ENCODE assay signal across 8 cellular contexts in genomic region chr15:48352474-48353072, GRCh38. TPM values are rescaled to one million over a fixed set of nuclear protein-coding genes. Genes with fewer than 3 reads are reported as not detected.
A peak's percentile ranks its signal among the peaks of the same experiment; 100 is the strongest.
DNase-seq lines count a peak whose midpoint lies in the region; ATAC-seq, FAIRE-seq and TF ChIP-seq lines count a peak whose summit lies in the region.

No MANE protein-coding gene starts in this region.

- CTCF ChIA-PET in PC-3 (lab: Charles Lee): interaction anchor here (0.5 to 1.0 kb wide), 7 partner anchors 23 to 1793 kb away, joined by 3 to 8 read pairs (median 3); no protein-coding TSS in a partner anchor

- H3K4me3 ChIP-seq in PC-3 (ENCODE audit: low read length) (no peak overlapping the region), foreskin fibroblast (ENCODE audit: low read depth in 1 of 2, low read length in 2 of 2) (no peak overlapping the region), pancreas (no peak overlapping the region)

- H3K9me3 ChIP-seq in PC-3 (ENCODE audit: low read length) (no peaks in the 10 kb centered on the region), pancreas (no peaks in the 10 kb centered on the region)

- H3K27me3 ChIP-seq in PC-3 (ENCODE audit: low read length) (no peaks in the 10 kb centered on the region), pancreas (no peaks in the 10 kb centered on the region)

- ATAC-seq in GM21367 (IDR thresholded peaks at IDR 0.05; ENCODE audit: unreplicated experiment) (peak; percentile 90), PC-3 (peak; percentile 81), pancreas (peak; percentile 56 to 91 (median 86))

- H3K9ac ChIP-seq in PC-3 (ENCODE audit: low read length): no peak overlapping the region

- TF ChIP-seq CTCF in PC-3 (conservative IDR thresholded peaks at IDR 0.05; ENCODE audit: low read depth, low read length) (peak; percentile 85), foreskin fibroblast (IDR thresholded peaks at IDR 0.05; ENCODE audit: low read depth, low read length) (peak; percentile 73), pancreas (IDR thresholded peaks at IDR 0.05) (peak; percentile 27 to 75 (median 72))

- POLR2A ChIA-PET in PC-3 (lab: Charles Lee; ENCODE audit: unreplicated experiment): no interaction called here

- H3K9me2 ChIP-seq in PC-3 (replicated peaks; ENCODE audit: low read length): no peaks in the 10 kb centered on the region

- intact Hi-C loops in PC-3 (cut with micrococcal nuclease): loop anchor here (10.0 kb wide), 1 partner anchor 362 kb away; no protein-coding TSS in a partner anchor
- intact Hi-C loops in pancreas (cut with DNase I): no loop called here

- BruUV-seq in PC-3 (replicated peaks; lab: Mats Ljungman, UMichigan): no TSS peak

- H3K4me1 ChIP-seq in PC-3 (ENCODE audit: insufficient read depth, low read length) (no peaks in the 10 kb centered on the region; the same call in 1 of the 2 replicates), pancreas (no peaks in the 10 kb centered on the region)

- no peaks in the 10 kb centered on the region for H3F3A ChIP-seq in PC-3 (ENCODE audit: low read length, unreplicated experiment)

- H3K36me3 ChIP-seq in PC-3 (ENCODE audit: low read depth, low read length): no peaks in the 10 kb centered on the region; the same call in 1 of the 2 replicates
- no peaks in the 10 kb centered on the region for H3K36me3 ChIP-seq in pancreas

- H2AFZ ChIP-seq in PC-3 (ENCODE audit: low read length): 0 out of 2 replicates have a peak overlapping the region, but pooled peaks have one; percentile 60

- H3K27ac ChIP-seq in PC-3 (ENCODE audit: low read length) (no peak overlapping the region), pancreas (no peak overlapping the region)

- 3 to 5% methylated on average over 6 of the region's 6 CpGs for WGBS in pancreas, 2 donors

- H4K20me1 ChIP-seq in PC-3 (ENCODE audit: low read length): no peaks in the 10 kb centered on the region

- no peaks in the 10 kb centered on the region for H3K79me2 ChIP-seq in PC-3 (ENCODE audit: low read length)

- peak; percentile 26 for FAIRE-seq in pancreas (lab: Jason Lieb, UNC)

- H3K4me2 ChIP-seq in PC-3 (ENCODE audit: low read length): peak overlapping the region; percentile 61

- DNase-seq in COLO829 (ENCODE audit: low spot score) (peak; percentile 40), KBM-7 (peak; percentile 64), PC-3 (peak; percentile 82), activated T-helper 1 cell treated with Interleukin-2 at 50 U/mL for 16 hours (ENCODE audit: low read depth) (peak; percentile 14), foreskin fibroblast (peak; percentile 48 to 78), pancreas (peak in 4 of 6 donors; percentile 25 to 57 (median 32)), HuH-7.5 (ENCODE audit: low spot score) (no peak)

- in situ Hi-C loops in KBM-7 (cut with MboI; ENCODE audit: low pct_unique_long_range_greater_than_20kb, low sequenced_read_pairs): loop anchor here (25.0 kb wide), 1 partner anchor 485 kb away; no protein-coding TSS in a partner anchor

RNA-seq across cellular contexts. Expression of gene DUT, which starts 21.3 kb away (rescaled TPM):
- total RNA-seq in PC-3 (2014; rRNA removed): 76.9 and 85.2 TPM in 2 replicates
- total RNA-seq in pancreas: 10 to 100 TPM; 23.9 to 47.9 (median 29.8) TPM
- polyA plus RNA-seq in pancreas: 10 to 100 TPM; 37.8 to 78.8 TPM
